6 cellular contexts compared by ENCODE assay signal in the genomic region with DNA sequence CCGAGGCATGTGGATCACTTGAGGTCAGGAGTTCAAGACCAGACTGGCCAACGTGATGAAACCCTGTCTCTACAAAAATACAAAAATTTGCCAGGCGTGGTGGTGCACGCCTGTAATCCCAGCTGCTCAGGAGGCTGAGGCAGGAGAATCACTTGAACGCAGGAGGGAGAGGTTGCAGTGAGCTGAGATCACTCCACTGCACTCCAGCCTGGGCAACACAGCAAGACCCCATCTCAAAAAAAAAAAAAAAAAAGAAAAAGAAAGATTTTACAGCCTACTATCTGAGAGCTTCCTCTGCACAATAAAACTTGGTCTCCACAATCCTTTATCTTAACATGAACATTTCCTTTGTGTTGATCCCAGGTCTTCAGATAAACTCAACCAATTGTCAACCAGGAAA. TPM values are rescaled to one million over a fixed set of nuclear protein-coding genes. Genes with fewer than 3 reads are reported as not detected.
"Had no signal": no experiment of that assay in that cellular context is flagged by ENCODE, and none has a peak within 500 bp of the region (broad histone marks: within the 10 kb centered on the region; RNA-seq: fewer than 3 reads in every experiment).

No MANE protein-coding gene starts in this region.

RNA-seq across cellular contexts. Expression of gene ACY3, which starts 10.2 kb away (rescaled TPM):
- total RNA-seq: PC-3, Right ventricle myocardium superior, SJSA1 had no signal
- polyA plus RNA-seq: SK-N-SH had no signal

RNA-seq across cellular contexts. Expression of gene ALDH3B2, which starts 13.7 kb away (rescaled TPM):
- total RNA-seq: M059J, PC-3, Peyer's patch, Right ventricle myocardium superior, SJSA1 had no signal
- polyA plus RNA-seq: SK-N-SH had no signal

RNA-seq across cellular contexts. Expression of gene TBX10, which starts 21.2 kb away (rescaled TPM):
- total RNA-seq: M059J, PC-3, SJSA1 had no signal
- polyA plus RNA-seq: SK-N-SH had no signal
